In the genomic region with DNA sequence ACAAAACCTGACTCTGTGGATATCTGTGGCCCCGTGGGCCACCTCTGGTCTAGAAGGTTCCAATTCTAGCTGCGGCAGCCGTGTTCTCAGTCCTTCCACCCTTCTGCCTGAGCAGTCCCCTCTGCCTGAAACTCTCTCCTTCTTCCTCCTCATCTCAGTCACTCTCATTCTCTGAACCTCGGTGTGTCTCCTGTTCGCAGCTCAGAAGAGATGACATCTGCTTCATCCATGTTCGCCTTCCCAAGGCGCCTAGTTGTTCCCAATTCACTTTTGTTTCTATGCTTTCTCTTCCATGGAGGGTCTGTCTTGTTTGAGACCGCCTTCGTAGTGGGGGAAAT, we compare ENCODE assay signal across 1 cellular context.
TF ChIP-seq lines count a peak whose summit lies in the region.

No MANE protein-coding gene starts in this region.

TF ChIP-seq in HCT116, 20 proteins besides CTCF, POLR2A, EP300 and RAD21 (continued from another document):
- no peak for TF ChIP-seq YY1 (IDR thresholded peaks at IDR 0.05; ENCODE audit: extremely low read depth, insufficient replicate concordance, low read depth, low read length)
- no peak for TF ChIP-seq FOSL1 (IDR thresholded peaks at IDR 0.05; ENCODE audit: low read depth)
- TF ChIP-seq, protein P1, sequence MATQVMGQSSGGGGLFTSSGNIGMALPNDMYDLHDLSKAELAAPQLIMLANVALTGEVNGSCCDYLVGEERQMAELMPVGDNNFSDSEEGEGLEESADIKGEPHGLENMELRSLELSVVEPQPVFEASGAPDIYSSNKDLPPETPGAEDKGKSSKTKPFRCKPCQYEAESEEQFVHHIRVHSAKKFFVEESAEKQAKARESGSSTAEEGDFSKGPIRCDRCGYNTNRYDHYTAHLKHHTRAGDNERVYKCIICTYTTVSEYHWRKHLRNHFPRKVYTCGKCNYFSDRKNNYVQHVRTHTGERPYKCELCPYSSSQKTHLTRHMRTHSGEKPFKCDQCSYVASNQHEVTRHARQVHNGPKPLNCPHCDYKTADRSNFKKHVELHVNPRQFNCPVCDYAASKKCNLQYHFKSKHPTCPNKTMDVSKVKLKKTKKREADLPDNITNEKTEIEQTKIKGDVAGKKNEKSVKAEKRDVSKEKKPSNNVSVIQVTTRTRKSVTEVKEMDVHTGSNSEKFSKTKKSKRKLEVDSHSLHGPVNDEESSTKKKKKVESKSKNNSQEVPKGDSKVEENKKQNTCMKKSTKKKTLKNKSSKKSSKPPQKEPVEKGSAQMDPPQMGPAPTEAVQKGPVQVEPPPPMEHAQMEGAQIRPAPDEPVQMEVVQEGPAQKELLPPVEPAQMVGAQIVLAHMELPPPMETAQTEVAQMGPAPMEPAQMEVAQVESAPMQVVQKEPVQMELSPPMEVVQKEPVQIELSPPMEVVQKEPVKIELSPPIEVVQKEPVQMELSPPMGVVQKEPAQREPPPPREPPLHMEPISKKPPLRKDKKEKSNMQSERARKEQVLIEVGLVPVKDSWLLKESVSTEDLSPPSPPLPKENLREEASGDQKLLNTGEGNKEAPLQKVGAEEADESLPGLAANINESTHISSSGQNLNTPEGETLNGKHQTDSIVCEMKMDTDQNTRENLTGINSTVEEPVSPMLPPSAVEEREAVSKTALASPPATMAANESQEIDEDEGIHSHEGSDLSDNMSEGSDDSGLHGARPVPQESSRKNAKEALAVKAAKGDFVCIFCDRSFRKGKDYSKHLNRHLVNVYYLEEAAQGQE (IDR thresholded peaks at IDR 0.05; ENCODE audit: low read depth), result no peak
- no peak for TF ChIP-seq TCF7L2 (IDR thresholded peaks at IDR 0.05; ENCODE audit: borderline replicate concordance, extremely low read depth, insufficient read depth, insufficient read length)
- no peak for TF ChIP-seq EZH2phosphoT487 (IDR thresholded peaks at IDR 0.05; ENCODE audit: borderline replicate concordance)
- TF ChIP-seq ZFX (IDR thresholded peaks at IDR 0.05), result no peak
- TF ChIP-seq, protein P2, sequence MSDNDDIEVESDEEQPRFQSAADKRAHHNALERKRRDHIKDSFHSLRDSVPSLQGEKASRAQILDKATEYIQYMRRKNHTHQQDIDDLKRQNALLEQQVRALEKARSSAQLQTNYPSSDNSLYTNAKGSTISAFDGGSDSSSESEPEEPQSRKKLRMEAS (IDR thresholded peaks at IDR 0.05), result no peak
- TF ChIP-seq CBX3 (IDR thresholded peaks at IDR 0.05; ENCODE audit: low read depth), result no peak
- TF ChIP-seq, protein P3, sequence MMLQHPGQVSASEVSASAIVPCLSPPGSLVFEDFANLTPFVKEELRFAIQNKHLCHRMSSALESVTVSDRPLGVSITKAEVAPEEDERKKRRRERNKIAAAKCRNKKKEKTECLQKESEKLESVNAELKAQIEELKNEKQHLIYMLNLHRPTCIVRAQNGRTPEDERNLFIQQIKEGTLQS (IDR thresholded peaks at IDR 0.05), result no peak
